1 cellular context compared by ENCODE assay signal in the genomic region with DNA sequence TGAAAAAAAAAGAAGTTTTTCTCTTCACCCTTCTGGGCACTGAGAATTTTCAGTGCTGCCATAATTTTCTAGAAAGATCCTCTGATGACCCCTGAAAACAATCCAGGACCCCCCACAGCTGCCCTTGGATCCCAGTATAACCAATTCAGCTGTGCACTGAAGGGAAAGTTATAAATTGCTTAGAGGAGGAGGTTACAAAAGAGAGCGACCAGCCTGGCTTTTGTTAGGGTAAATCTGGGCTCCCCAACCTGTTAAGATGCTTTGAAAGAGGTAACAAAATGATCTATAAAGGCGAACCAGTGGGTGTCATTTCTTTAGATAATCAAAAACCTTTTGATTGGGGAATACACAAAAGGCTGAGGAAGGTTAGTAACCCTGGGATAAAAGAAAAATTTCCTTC.
TF ChIP-seq lines count a peak whose summit lies in the region.

No MANE protein-coding gene starts in this region.

TF ChIP-seq in WTC11, 78 proteins besides CTCF, POLR2A, EP300 and RAD21 (continued from another document):
- TF ChIP-seq, protein P1, sequence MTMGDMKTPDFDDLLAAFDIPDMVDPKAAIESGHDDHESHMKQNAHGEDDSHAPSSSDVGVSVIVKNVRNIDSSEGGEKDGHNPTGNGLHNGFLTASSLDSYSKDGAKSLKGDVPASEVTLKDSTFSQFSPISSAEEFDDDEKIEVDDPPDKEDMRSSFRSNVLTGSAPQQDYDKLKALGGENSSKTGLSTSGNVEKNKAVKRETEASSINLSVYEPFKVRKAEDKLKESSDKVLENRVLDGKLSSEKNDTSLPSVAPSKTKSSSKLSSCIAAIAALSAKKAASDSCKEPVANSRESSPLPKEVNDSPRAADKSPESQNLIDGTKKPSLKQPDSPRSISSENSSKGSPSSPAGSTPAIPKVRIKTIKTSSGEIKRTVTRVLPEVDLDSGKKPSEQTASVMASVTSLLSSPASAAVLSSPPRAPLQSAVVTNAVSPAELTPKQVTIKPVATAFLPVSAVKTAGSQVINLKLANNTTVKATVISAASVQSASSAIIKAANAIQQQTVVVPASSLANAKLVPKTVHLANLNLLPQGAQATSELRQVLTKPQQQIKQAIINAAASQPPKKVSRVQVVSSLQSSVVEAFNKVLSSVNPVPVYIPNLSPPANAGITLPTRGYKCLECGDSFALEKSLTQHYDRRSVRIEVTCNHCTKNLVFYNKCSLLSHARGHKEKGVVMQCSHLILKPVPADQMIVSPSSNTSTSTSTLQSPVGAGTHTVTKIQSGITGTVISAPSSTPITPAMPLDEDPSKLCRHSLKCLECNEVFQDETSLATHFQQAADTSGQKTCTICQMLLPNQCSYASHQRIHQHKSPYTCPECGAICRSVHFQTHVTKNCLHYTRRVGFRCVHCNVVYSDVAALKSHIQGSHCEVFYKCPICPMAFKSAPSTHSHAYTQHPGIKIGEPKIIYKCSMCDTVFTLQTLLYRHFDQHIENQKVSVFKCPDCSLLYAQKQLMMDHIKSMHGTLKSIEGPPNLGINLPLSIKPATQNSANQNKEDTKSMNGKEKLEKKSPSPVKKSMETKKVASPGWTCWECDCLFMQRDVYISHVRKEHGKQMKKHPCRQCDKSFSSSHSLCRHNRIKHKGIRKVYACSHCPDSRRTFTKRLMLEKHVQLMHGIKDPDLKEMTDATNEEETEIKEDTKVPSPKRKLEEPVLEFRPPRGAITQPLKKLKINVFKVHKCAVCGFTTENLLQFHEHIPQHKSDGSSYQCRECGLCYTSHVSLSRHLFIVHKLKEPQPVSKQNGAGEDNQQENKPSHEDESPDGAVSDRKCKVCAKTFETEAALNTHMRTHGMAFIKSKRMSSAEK (CRISPR knock-in tag; IDR thresholded peaks at IDR 0.05; ENCODE audit: borderline replicate concordance): no peak
- no peak for TF ChIP-seq ZNF138 (CRISPR knock-in tag; conservative IDR thresholded peaks at IDR 0.05)
- TF ChIP-seq SOX15 (CRISPR knock-in tag; IDR thresholded peaks at IDR 0.05): no peak
- no peak for TF ChIP-seq OVOL2 (CRISPR knock-in tag; IDR thresholded peaks at IDR 0.05; ENCODE audit: borderline replicate concordance)
